In the genomic region with DNA sequence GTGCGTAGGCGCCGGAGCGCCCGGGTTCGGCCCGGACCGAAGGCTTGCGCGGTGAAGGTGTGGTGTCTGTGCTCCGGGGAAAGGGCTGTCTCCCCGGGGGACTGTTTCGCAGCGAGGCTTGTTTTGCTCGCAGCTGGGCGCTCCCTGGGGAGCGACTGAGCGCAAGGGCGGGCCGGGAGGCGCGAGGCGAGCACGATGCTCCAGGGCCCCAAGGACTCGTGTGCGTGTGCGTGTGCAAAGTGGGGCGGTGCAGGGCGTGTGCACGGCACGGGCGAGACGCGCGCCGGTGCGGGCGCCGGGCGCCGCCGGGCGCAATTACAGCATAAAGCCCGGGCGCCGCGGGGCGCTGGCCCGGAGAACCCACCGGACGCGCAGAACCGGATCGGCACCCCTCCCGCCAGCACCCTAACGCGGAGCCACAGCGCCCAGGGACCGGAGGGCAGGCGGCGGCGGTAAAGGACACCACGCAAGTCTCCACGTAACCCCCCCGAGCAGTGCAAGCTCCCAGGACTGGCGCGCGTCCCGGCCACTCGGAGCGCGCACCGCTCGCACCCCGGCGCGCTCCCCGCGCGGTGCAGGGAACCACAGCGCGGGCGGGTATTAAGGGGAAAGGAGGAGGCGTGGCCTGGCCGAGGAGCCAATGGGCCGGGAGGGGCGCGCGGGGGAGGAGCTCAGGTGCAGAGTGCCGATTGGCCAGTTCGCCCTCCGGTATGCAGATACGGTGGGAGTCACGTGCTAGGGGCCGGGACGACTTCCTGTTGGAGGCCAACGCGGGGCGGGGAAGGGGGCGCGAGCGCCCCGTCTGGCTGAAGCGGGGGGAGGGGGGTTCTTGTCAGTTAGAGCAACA, we compare ENCODE assay signal across 1 cellular context.
TF ChIP-seq lines count a peak whose summit lies in the region.

A gene with protein sequence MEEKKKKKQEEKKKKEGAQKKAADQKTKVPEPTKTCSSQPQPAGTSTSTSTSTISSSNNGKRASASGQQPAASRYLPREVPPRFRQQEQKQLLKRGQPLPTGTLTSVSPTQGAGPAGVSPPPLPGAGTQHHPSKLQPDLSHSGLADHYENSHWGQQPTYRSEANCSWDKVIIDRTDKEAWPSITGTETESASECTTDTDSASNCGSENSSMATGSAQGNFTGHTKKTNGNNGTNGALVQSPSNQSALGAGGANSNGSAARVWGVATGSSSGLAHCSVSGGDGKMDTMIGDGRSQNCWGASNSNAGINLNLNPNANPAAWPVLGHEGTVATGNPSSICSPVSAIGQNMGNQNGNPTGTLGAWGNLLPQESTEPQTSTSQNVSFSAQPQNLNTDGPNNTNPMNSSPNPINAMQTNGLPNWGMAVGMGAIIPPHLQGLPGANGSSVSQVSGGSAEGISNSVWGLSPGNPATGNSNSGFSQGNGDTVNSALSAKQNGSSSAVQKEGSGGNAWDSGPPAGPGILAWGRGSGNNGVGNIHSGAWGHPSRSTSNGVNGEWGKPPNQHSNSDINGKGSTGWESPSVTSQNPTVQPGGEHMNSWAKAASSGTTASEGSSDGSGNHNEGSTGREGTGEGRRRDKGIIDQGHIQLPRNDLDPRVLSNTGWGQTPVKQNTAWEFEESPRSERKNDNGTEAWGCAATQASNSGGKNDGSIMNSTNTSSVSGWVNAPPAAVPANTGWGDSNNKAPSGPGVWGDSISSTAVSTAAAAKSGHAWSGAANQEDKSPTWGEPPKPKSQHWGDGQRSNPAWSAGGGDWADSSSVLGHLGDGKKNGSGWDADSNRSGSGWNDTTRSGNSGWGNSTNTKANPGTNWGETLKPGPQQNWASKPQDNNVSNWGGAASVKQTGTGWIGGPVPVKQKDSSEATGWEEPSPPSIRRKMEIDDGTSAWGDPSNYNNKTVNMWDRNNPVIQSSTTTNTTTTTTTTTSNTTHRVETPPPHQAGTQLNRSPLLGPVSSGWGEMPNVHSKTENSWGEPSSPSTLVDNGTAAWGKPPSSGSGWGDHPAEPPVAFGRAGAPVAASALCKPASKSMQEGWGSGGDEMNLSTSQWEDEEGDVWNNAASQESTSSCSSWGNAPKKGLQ (N-terminal part only) (plus strand): TSS at position 835 of the 847 bp plus-strand sequence. CDS start 45,504 bp downstream, outside the sequence.

TF ChIP-seq in HEK293, 187 proteins besides CTCF, POLR2A, EP300 and RAD21 (continued from another document):
- TF ChIP-seq, protein P1, sequence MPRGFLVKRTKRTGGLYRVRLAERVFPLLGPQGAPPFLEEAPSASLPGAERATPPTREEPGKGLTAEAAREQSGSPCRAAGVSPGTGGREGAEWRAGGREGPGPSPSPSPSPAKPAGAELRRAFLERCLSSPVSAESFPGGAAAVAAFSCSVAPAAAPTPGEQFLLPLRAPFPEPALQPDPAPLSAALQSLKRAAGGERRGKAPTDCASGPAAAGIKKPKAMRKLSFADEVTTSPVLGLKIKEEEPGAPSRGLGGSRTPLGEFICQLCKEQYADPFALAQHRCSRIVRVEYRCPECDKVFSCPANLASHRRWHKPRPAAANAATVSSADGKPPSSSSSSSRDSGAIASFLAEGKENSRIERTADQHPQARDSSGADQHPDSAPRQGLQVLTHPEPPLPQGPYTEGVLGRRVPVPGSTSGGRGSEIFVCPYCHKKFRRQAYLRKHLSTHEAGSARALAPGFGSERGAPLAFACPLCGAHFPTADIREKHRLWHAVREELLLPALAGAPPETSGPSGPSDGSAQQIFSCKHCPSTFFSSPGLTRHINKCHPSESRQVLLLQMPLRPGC (tag by site-specific recombination; IDR thresholded peaks at IDR 0.05): peak; percentile 65; the same call in 1 of the 2 replicates
- peak; percentile 37; the same call in 1 of the 2 replicates for TF ChIP-seq MZF1 (tag by site-specific recombination; IDR thresholded peaks at IDR 0.05; ENCODE audit: borderline replicate concordance)
- TF ChIP-seq KLF8 (tag by site-specific recombination; IDR thresholded peaks at IDR 0.05): peak; percentile 78; the same call in 1 of the 2 replicates
- peak; percentile 71; the same call in 1 of the 2 replicates for TF ChIP-seq ZNF76 (tag by site-specific recombination; IDR thresholded peaks at IDR 0.05; ENCODE audit: borderline replicate concordance, low read depth)
- TF ChIP-seq ZNF621 (tag by site-specific recombination; IDR thresholded peaks at IDR 0.05): no peak
- TF ChIP-seq ZNF596 (tag by site-specific recombination; IDR thresholded peaks at IDR 0.05): peak; percentile 60
- peak; percentile 91 for TF ChIP-seq ZNF2 (tag by site-specific recombination; IDR thresholded peaks at IDR 0.05)
- TF ChIP-seq GLI4 (tag by site-specific recombination; IDR thresholded peaks at IDR 0.05): peak; percentile 86; the same call in 1 of the 2 replicates
- no peak; the same call in 1 of the 2 replicates for TF ChIP-seq ZNF341 (tag by site-specific recombination; IDR thresholded peaks at IDR 0.05; ENCODE audit: low read depth)
- TF ChIP-seq ZNF473 (tag by site-specific recombination; IDR thresholded peaks at IDR 0.05): no peak
- TF ChIP-seq, protein P2, sequence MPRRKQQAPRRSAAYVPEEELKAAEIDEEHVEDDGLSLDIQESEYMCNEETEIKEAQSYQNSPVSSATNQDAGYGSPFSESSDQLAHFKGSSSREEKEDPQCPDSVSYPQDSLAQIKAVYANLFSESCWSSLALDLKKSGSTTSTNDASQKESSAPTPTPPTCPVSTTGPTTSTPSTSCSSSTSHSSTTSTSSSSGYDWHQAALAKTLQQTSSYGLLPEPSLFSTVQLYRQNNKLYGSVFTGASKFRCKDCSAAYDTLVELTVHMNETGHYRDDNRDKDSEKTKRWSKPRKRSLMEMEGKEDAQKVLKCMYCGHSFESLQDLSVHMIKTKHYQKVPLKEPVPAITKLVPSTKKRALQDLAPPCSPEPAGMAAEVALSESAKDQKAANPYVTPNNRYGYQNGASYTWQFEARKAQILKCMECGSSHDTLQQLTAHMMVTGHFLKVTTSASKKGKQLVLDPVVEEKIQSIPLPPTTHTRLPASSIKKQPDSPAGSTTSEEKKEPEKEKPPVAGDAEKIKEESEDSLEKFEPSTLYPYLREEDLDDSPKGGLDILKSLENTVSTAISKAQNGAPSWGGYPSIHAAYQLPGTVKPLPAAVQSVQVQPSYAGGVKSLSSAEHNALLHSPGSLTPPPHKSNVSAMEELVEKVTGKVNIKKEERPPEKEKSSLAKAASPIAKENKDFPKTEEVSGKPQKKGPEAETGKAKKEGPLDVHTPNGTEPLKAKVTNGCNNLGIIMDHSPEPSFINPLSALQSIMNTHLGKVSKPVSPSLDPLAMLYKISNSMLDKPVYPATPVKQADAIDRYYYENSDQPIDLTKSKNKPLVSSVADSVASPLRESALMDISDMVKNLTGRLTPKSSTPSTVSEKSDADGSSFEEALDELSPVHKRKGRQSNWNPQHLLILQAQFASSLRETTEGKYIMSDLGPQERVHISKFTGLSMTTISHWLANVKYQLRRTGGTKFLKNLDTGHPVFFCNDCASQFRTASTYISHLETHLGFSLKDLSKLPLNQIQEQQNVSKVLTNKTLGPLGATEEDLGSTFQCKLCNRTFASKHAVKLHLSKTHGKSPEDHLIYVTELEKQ (tag by site-specific recombination; IDR thresholded peaks at IDR 0.05; ENCODE audit: borderline replicate concordance): no peak
- no peak for TF ChIP-seq ZNF112 (tag by site-specific recombination; IDR thresholded peaks at IDR 0.05)
- no peak for TF ChIP-seq ZNF555 (tag by site-specific recombination; conservative IDR thresholded peaks at IDR 0.05)
- TF ChIP-seq ZNF174 (tag by site-specific recombination; IDR thresholded peaks at IDR 0.05): peak; percentile 92; the same call in 1 of the 2 replicates
- TF ChIP-seq, protein P3, sequence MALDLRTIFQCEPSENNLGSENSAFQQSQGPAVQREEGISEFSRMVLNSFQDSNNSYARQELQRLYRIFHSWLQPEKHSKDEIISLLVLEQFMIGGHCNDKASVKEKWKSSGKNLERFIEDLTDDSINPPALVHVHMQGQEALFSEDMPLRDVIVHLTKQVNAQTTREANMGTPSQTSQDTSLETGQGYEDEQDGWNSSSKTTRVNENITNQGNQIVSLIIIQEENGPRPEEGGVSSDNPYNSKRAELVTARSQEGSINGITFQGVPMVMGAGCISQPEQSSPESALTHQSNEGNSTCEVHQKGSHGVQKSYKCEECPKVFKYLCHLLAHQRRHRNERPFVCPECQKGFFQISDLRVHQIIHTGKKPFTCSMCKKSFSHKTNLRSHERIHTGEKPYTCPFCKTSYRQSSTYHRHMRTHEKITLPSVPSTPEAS (tag by site-specific recombination; IDR thresholded peaks at IDR 0.05): peak; percentile 13; the same call in 1 of the 2 replicates
- no peak for TF ChIP-seq BCL11B (tag by site-specific recombination; IDR thresholded peaks at IDR 0.05; ENCODE audit: low read depth)
- TF ChIP-seq, protein P4, sequence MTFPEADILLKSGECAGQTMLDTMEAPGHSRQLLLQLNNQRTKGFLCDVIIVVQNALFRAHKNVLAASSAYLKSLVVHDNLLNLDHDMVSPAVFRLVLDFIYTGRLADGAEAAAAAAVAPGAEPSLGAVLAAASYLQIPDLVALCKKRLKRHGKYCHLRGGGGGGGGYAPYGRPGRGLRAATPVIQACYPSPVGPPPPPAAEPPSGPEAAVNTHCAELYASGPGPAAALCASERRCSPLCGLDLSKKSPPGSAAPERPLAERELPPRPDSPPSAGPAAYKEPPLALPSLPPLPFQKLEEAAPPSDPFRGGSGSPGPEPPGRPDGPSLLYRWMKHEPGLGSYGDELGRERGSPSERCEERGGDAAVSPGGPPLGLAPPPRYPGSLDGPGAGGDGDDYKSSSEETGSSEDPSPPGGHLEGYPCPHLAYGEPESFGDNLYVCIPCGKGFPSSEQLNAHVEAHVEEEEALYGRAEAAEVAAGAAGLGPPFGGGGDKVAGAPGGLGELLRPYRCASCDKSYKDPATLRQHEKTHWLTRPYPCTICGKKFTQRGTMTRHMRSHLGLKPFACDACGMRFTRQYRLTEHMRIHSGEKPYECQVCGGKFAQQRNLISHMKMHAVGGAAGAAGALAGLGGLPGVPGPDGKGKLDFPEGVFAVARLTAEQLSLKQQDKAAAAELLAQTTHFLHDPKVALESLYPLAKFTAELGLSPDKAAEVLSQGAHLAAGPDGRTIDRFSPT (tag by site-specific recombination; IDR thresholded peaks at IDR 0.05): peak; percentile 36; the same call in 1 of the 2 replicates
- TF ChIP-seq KLF9 (tag by site-specific recombination; IDR thresholded peaks at IDR 0.05; ENCODE audit: low read depth): peak; percentile 77
- peak; percentile 51 for TF ChIP-seq ZNF629 (tag by site-specific recombination; IDR thresholded peaks at IDR 0.05)
- peak; percentile 50; the same call in 1 of the 2 replicates for TF ChIP-seq ZNF610 (tag by site-specific recombination; IDR thresholded peaks at IDR 0.05; ENCODE audit: borderline replicate concordance)
- peak; percentile 97 for TF ChIP-seq ZNF423 (tag by site-specific recombination; IDR thresholded peaks at IDR 0.05)
- TF ChIP-seq ZNF704 (tag by site-specific recombination; IDR thresholded peaks at IDR 0.05): no peak
- peak; percentile 6; the same call in 1 of the 2 replicates for TF ChIP-seq GLI2 (tag by site-specific recombination; IDR thresholded peaks at IDR 0.05; ENCODE audit: borderline replicate concordance, low read depth)
- no peak for TF ChIP-seq ZNF140 (tag by site-specific recombination; IDR thresholded peaks at IDR 0.05)
- no peak for TF ChIP-seq ZNF558 (tag by site-specific recombination; IDR thresholded peaks at IDR 0.05)
- TF ChIP-seq ZFP69B (tag by site-specific recombination; IDR thresholded peaks at IDR 0.05): peak; percentile 42; the same call in 1 of the 2 replicates
- no peak for TF ChIP-seq RBAK (tag by site-specific recombination; IDR thresholded peaks at IDR 0.05)
- peak; percentile 65 for TF ChIP-seq ZNF394 (tag by site-specific recombination; IDR thresholded peaks at IDR 0.05; ENCODE audit: borderline replicate concordance)
- 0 out of 2 replicates have a peak, but pooled peaks have one; percentile 19 for TF ChIP-seq ZNF585B (tag by site-specific recombination; IDR thresholded peaks at IDR 0.05)
- TF ChIP-seq PRDM1 (tag by site-specific recombination; IDR thresholded peaks at IDR 0.05): peak; percentile 68; the same call in 1 of the 2 replicates
- no peak; the same call in 1 of the 2 replicates for TF ChIP-seq ZNF24 (tag by site-specific recombination; IDR thresholded peaks at IDR 0.05)
- TF ChIP-seq ZNF157 (tag by site-specific recombination; IDR thresholded peaks at IDR 0.05): no peak
- TF ChIP-seq ELK4 (IDR thresholded peaks at IDR 0.05; ENCODE audit: borderline replicate concordance, low read depth, low read length): no peak
- TF ChIP-seq ZNF311 (tag by site-specific recombination; IDR thresholded peaks at IDR 0.05; ENCODE audit: borderline replicate concordance): no peak
- no peak for TF ChIP-seq ZNF223 (tag by site-specific recombination; IDR thresholded peaks at IDR 0.05)
- peak; percentile 96 for TF ChIP-seq PATZ1 (tag by site-specific recombination; IDR thresholded peaks at IDR 0.05)
